In the genomic region with DNA sequence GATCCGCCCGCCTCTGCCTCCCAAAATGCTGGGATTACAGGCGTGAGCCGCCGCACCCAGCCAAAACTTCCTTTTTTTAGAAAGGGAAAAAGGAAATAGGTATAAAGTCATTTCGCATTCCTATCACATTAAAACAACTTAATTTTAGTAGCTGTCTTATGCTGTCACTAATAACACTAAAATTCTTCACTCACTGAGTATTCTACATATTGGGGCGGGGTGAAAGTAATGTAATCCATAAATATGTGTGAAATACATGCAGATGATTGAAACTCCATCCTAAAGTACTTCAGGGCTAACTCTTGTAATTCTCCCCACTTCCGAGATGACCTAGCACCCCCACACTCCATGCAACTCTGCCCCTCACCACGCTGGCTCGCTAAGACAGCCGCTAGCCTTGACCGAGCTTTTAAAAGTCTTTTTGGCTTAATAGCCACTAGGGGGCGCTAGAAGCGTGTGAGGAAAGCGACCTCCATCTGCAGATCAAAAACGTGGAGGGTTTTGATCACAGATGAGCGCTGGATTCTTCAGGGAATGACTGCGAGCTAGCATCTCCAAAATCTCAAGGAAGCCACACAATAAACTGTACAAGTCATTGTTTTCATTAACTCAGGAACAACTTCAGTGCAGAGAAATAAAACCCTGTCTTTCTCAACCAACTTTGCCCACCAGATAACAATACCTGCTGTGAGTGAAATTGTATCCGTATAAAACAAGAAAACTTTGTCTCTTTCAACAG, we compare ENCODE assay signal across 8 cellular contexts.
DNase-seq lines count a peak whose midpoint lies in the region; ATAC-seq and TF ChIP-seq lines count a peak whose summit lies in the region.

No MANE protein-coding gene starts in this region.

- TF ChIP-seq POLR2A in uterus (IDR thresholded peaks at IDR 0.05), result no peak

- no peaks in the 10 kb centered on the region for H3F3A ChIP-seq in PC-9 (ENCODE audit: insufficient read depth, low read depth)

- no peak overlapping the region for H3K4me3 ChIP-seq in KMS-11 (IDR thresholded peaks at IDR 0.05; ENCODE audit: insufficient read depth, low read depth, low read length)
- no peak overlapping the region for H3K4me3 ChIP-seq in PC-9
- H3K4me3 ChIP-seq in foreskin fibroblast (ENCODE audit: low read depth in 1 of 2, low read length in 2 of 2), result no peak overlapping the region
- no peak overlapping the region for H3K4me3 ChIP-seq in uterus

- CTCF ChIA-PET in PC-9 (lab: Charles Lee), result interaction anchor here (0.5 to 1.3 kb wide), 9 partner anchors 126 to 558 kb away, joined by 3 to 11 read pairs (median 6); no protein-coding TSS in a partner anchor

- H3K36me3 Mint-ChIP-seq in activated T-cell treated with anti-CD3 and anti-CD28 coated beads, Interleukin-2, amount 50 U/mL, for 72 hours (ENCODE audit: insufficient read depth in 2 of 2), result no peaks in the 10 kb centered on the region

- H3K27ac ChIP-seq in KMS-11 (no peak overlapping the region), PC-9 (no peak overlapping the region), uterus (no peak overlapping the region)

- H3K4me2 ChIP-seq in KMS-11 (peak overlapping the region; percentile 25; the same call in 1 of the 2 replicates), PC-9 (peak overlapping the region; percentile 59)

- no peaks in the 10 kb centered on the region for H3K27me3 Mint-ChIP-seq in activated T-cell treated with anti-CD3 and anti-CD28 coated beads, Interleukin-2, amount 50 U/mL, for 72 hours (ENCODE audit: low read depth)

- no TSS peak for BruUV-seq in PC-9 (replicated peaks; lab: Mats Ljungman, UMichigan)

- no peaks in the 10 kb centered on the region for H3K79me2 ChIP-seq in KMS-11 (ENCODE audit: insufficient read depth, low read depth)
- H3K79me2 ChIP-seq in PC-9 (ENCODE audit: low read depth), result no peaks in the 10 kb centered on the region

- no peak overlapping the region for H3K9ac ChIP-seq in KMS-11

- H3K9me3 ChIP-seq in PC-9 (ENCODE audit: insufficient read depth, low read depth) (no peaks in the 10 kb centered on the region), uterus (no peaks in the 10 kb centered on the region)

- intact Hi-C loops in PC-9 (cut with micrococcal nuclease; ENCODE audit: unreplicated experiment), result loop anchor here (1.0 to 10.0 kb wide), 5 partner anchors 128 to 693 kb away; no protein-coding TSS in a partner anchor
- intact Hi-C loops in uterus (cut with DNase I; ENCODE audit: low total_unique reads), result loop anchor here (5.0 to 10.0 kb wide), 2 partner anchors 138 to 556 kb away; no protein-coding TSS in a partner anchor

- H4K20me1 ChIP-seq in KMS-11 (ENCODE audit: insufficient read depth), result no peaks in the 10 kb centered on the region
- no peaks in the 10 kb centered on the region for H4K20me1 ChIP-seq in PC-9 (ENCODE audit: insufficient read depth)

- H3K9me3 Mint-ChIP-seq in activated T-cell treated with anti-CD3 and anti-CD28 coated beads, Interleukin-2, amount 50 U/mL, for 72 hours, result no peaks in the 10 kb centered on the region

- H3K4me1 ChIP-seq in KMS-11 (ENCODE audit: low read depth, poor library complexity, severe bottlenecking), result peaks cover 3% of the 10 kb centered on the region
- H3K4me1 ChIP-seq in PC-9 (replicated peaks; ENCODE audit: insufficient read depth), result no peaks in the 10 kb centered on the region
- H3K4me1 ChIP-seq in uterus, result no peaks in the 10 kb centered on the region

- H3K27ac Mint-ChIP-seq in activated T-cell treated with anti-CD3 and anti-CD28 coated beads, Interleukin-2, amount 50 U/mL, for 72 hours, result no peak overlapping the region

- H3K9me2 ChIP-seq in PC-9 (ENCODE audit: insufficient read depth), result no peaks in the 10 kb centered on the region

- H2AFZ ChIP-seq in KMS-11 (ENCODE audit: low read depth) (peak overlapping the region; percentile 75), PC-9 (no peak overlapping the region)

- H3K27me3 ChIP-seq in KMS-11 (ENCODE audit: insufficient read depth, low read depth), result no peaks in the 10 kb centered on the region
- H3K27me3 ChIP-seq in PC-9 (ENCODE audit: insufficient read depth, low read depth), result 0 out of 2 replicates have a peak, but pooled peaks cover 5% of the 10 kb centered on the region
- H3K27me3 ChIP-seq in uterus, result no peaks in the 10 kb centered on the region

- DNase-seq in Daoy (ENCODE audit: low read depth) (peak; percentile 74), PC-9 (peak; percentile 47 to 62), foreskin fibroblast (peak; percentile 62 to 91), nucleus accumbens (lab: John Stamatoyannopoulos, UW) (peak in 45 of 56 donors; percentile 2 to 73 (median 30)), uterus (peak; percentile 40 to 62)
- DNase-seq in activated T-cell treated with anti-CD3 and anti-CD28 coated beads, Interleukin-2, amount 50 U/mL, for 72 hours, result peak; percentile 45 to 59

- no peak overlapping the region for H3K4me3 Mint-ChIP-seq in activated T-cell treated with anti-CD3 and anti-CD28 coated beads, Interleukin-2, amount 50 U/mL, for 72 hours

- POLR2A ChIA-PET in PC-9 (lab: Charles Lee; ENCODE audit: unreplicated experiment), result no interaction called here

- H3K4me1 Mint-ChIP-seq in activated T-cell treated with anti-CD3 and anti-CD28 coated beads, Interleukin-2, amount 50 U/mL, for 72 hours (ENCODE audit: low read depth), result peaks cover 8% of the 10 kb centered on the region

- TF ChIP-seq CTCF in KMS-11 (conservative IDR thresholded peaks at IDR 0.05; ENCODE audit: low read depth, low read length), result peak; percentile 91
- TF ChIP-seq CTCF in PC-9 (conservative IDR thresholded peaks at IDR 0.05), result peak; percentile 88
- peak; percentile 77 for TF ChIP-seq CTCF in foreskin fibroblast (IDR thresholded peaks at IDR 0.05; ENCODE audit: low read depth, low read length)
- peak; percentile 76 to 82 (median 80) for TF ChIP-seq CTCF in uterus (IDR thresholded peaks at IDR 0.05)

- peak; percentile 70 for ATAC-seq in GM21576 (IDR thresholded peaks at IDR 0.05; ENCODE audit: unreplicated experiment)
- ATAC-seq in activated T-cell treated with anti-CD3 and anti-CD28 coated beads, Interleukin-2, amount 50 U/mL, for 72 hours (replicated peaks in 1 of 2), result peak; percentile 76 to 82

- H3K36me3 ChIP-seq in KMS-11 (ENCODE audit: insufficient read depth) (no peaks in the 10 kb centered on the region), PC-9 (ENCODE audit: low read depth) (no peaks in the 10 kb centered on the region), uterus (no peaks in the 10 kb centered on the region)
